27 cellular contexts compared by ENCODE assay signal in genomic region chr20:35669221-35669620, GRCh38.
"Had no signal": no experiment of that assay in that cellular context is flagged by ENCODE, and none has a peak within 500 bp of the region (broad histone marks: within the 10 kb centered on the region; RNA-seq: fewer than 3 reads in every experiment).

No MANE protein-coding gene starts in this region.

- H3K4me3 Mint-ChIP-seq: mesothelial cell of epicardium; natural killer cell treated with Interleukin-12 subunit alpha and Interleukin-12 subunit beta and Interleukin-15 and Interleukin-18, amount 100 ng/mL, for 72 hours; stimulated activated naive B cell treated with anti-CD40 and anti-IgM and Interleukin-4, amounts not matched to agents 10 μg/mL and 1 μg/mL and 100 μg/mL, for 72 hours; stimulated activated naive CD8-positive, alpha-beta T cell treated with anti-CD3 and anti-CD28 coated beads, Interleukin-15, Interleukin-2, amounts not matched to agents 100 ng/mL and 50 ng/mL, for 24 hours had no signal

- ATAC-seq: gastrocnemius medialis; heart left ventricle; left lobe of liver; mucosa of descending colon; natural killer cell treated with Interleukin-12 subunit alpha and Interleukin-12 subunit beta and Interleukin-15 and Interleukin-18, amount 100 ng/mL, for 72 hours; right lobe of liver; stimulated activated naive B cell treated with anti-CD40 and anti-IgM and Interleukin-4, amounts not matched to agents 10 μg/mL and 1 μg/mL and 100 μg/mL, for 72 hours had no signal

- H3K27ac ChIP-seq: gastrocnemius medialis, heart left ventricle, hepatocyte, neutrophil, parathyroid adenoma, right lobe of liver, thoracic aorta, tibial nerve, upper lobe of left lung had no signal

- H3K27ac Mint-ChIP-seq: mesothelial cell of epicardium; progenitor cell of endocrine pancreas; stimulated activated naive B cell treated with anti-CD40 and anti-IgM and Interleukin-4, amounts not matched to agents 10 μg/mL and 1 μg/mL and 100 μg/mL, for 72 hours; stimulated activated naive CD8-positive, alpha-beta T cell treated with anti-CD3 and anti-CD28 coated beads, Interleukin-15, Interleukin-2, amounts not matched to agents 100 ng/mL and 50 ng/mL, for 24 hours had no signal

- DNase-seq: cortex of kidney; effector CD4-positive, alpha-beta T cell; foreskin fibroblast; gastrocnemius medialis; heart left ventricle; kidney; mesenchymal stem cell; mucosa of descending colon; naive B cell; right lobe of liver; small intestine; stimulated activated CD4-positive, alpha-beta T cell treated with anti-CD3 and anti-CD28 coated beads, Interleukin-15, amount 100 ng/mL, for 24 hours; stimulated activated CD4-positive, alpha-beta T cell treated with anti-CD3 and anti-CD28 coated beads, Interleukin-2, amount 100 ng/mL, for 48 hours; stimulated activated naive B cell treated with anti-CD40 and anti-IgM and Interleukin-4, amounts not matched to agents 10 μg/mL and 1 μg/mL and 100 μg/mL, for 72 hours; upper lobe of left lung had no signal

- H3K9me3 ChIP-seq: gastrocnemius medialis, heart left ventricle, mucosa of descending colon, neutrophil, right lobe of liver, thoracic aorta, tibial nerve, upper lobe of left lung had no signal

- H3K27me3 Mint-ChIP-seq: naive B cell; natural killer cell treated with Interleukin-12 subunit alpha and Interleukin-12 subunit beta and Interleukin-15 and Interleukin-18, amount 100 ng/mL, for 72 hours; progenitor cell of endocrine pancreas; stimulated activated naive B cell treated with anti-CD40 and anti-IgM and Interleukin-4, amounts not matched to agents 10 μg/mL and 1 μg/mL and 100 μg/mL, for 72 hours; stimulated activated naive CD8-positive, alpha-beta T cell treated with anti-CD3 and anti-CD28 coated beads, Interleukin-15, Interleukin-2, amounts not matched to agents 100 ng/mL and 50 ng/mL, for 24 hours had no signal

- H3K27me3 ChIP-seq: gastrocnemius medialis, heart left ventricle, hepatocyte, neutrophil, right lobe of liver, tibial nerve, upper lobe of left lung had no signal

- H3K4me3 ChIP-seq: gastrocnemius medialis, heart left ventricle, hepatocyte, lung, mucosa of descending colon, right lobe of liver, thoracic aorta, tibial nerve, upper lobe of left lung had no signal

- H3K4me1 ChIP-seq: gastrocnemius medialis, parathyroid adenoma, right lobe of liver had no signal

- H3K9me3 Mint-ChIP-seq: mesothelial cell of epicardium; naive B cell; natural killer cell treated with Interleukin-12 subunit alpha and Interleukin-12 subunit beta and Interleukin-15 and Interleukin-18, amount 100 ng/mL, for 72 hours; neural crest cell; stimulated activated naive B cell treated with anti-CD40 and anti-IgM and Interleukin-4, amounts not matched to agents 10 μg/mL and 1 μg/mL and 100 μg/mL, for 72 hours; stimulated activated naive CD8-positive, alpha-beta T cell treated with anti-CD3 and anti-CD28 coated beads, Interleukin-15, Interleukin-2, amounts not matched to agents 100 ng/mL and 50 ng/mL, for 24 hours had no signal
